In genomic region chr2:241107384-241107783, GRCh38 we compare ENCODE assay signal across 27 cellular contexts. TPM values are rescaled to one million over a fixed set of nuclear protein-coding genes. Genes with fewer than 3 reads are reported as not detected.
DNase-seq lines count a peak whose midpoint lies in the region; ATAC-seq and TF ChIP-seq lines count a peak whose summit lies in the region.
"Had no signal": no experiment of that assay in that cellular context is flagged by ENCODE, and none has a peak within 500 bp of the region (broad histone marks: within the 10 kb centered on the region; RNA-seq: fewer than 3 reads in every experiment).

No MANE protein-coding gene starts in this region.

- no peak overlapping the region for H3K4me3 Mint-ChIP-seq in activated T-cell treated with anti-CD3 and anti-CD28 coated beads, Interleukin-2, amount 50 U/mL, for 24 hours
- H3K4me3 Mint-ChIP-seq in activated T-cell treated with anti-CD3 and anti-CD28 coated beads, Interleukin-2, amount 50 U/mL, for 4 hours, result no peak overlapping the region
- no peak overlapping the region for H3K4me3 Mint-ChIP-seq in activated naive CD8-positive, alpha-beta T cell
- H3K4me3 Mint-ChIP-seq in stimulated activated effector memory CD8-positive, alpha-beta T cell treated with anti-CD3 and anti-CD28 coated beads, Interleukin-12 subunit alpha, Interleukin-12 subunit beta, amount 100 ng/mL, for 72 hours, result no peak overlapping the region
- no peak overlapping the region for H3K4me3 Mint-ChIP-seq in osteocyte (ENCODE audit: unreplicated experiment)
- H3K4me3 Mint-ChIP-seq: nephron had no signal

- H3K36me3 Mint-ChIP-seq in activated T-cell treated with anti-CD3 and anti-CD28 coated beads, Interleukin-2, amount 50 U/mL, for 24 hours (ENCODE audit: low read depth), result peaks cover 82% of the 10 kb centered on the region
- peaks cover 11% of the 10 kb centered on the region for H3K36me3 Mint-ChIP-seq in activated T-cell treated with anti-CD3 and anti-CD28 coated beads, Interleukin-2, amount 50 U/mL, for 4 hours (ENCODE audit: insufficient read depth)
- H3K36me3 Mint-ChIP-seq in activated naive CD8-positive, alpha-beta T cell, result peaks cover 3% of the 10 kb centered on the region
- peaks cover 30% of the 10 kb centered on the region for H3K36me3 Mint-ChIP-seq in stimulated activated effector memory CD8-positive, alpha-beta T cell treated with anti-CD3 and anti-CD28 coated beads, Interleukin-12 subunit alpha, Interleukin-12 subunit beta, amount 100 ng/mL, for 72 hours
- H3K36me3 Mint-ChIP-seq in osteocyte (ENCODE audit: unreplicated experiment), result no peaks in the 10 kb centered on the region

- peaks cover 8% of the 10 kb centered on the region for H3K4me1 ChIP-seq in mucosa of descending colon (ENCODE audit: low read depth)
- H3K4me1 ChIP-seq: breast epithelium, HAP-1 had no signal

- H3K36me3 ChIP-seq in mucosa of descending colon (ENCODE audit: low read depth), result no peaks in the 10 kb centered on the region
- H3K36me3 ChIP-seq: breast epithelium, pancreas, Peyer's patch, tibial artery had no signal

- no peak for TF ChIP-seq CTCF in osteocyte (IDR thresholded peaks at IDR 0.05)
- TF ChIP-seq CTCF in mucosa of descending colon (IDR thresholded peaks at IDR 0.05), result no peak

- peaks cover 89% of the 10 kb centered on the region for H3K4me1 Mint-ChIP-seq in activated T-cell treated with anti-CD3 and anti-CD28 coated beads, Interleukin-2, amount 50 U/mL, for 24 hours (ENCODE audit: low read depth)
- peaks cover 60% of the 10 kb centered on the region for H3K4me1 Mint-ChIP-seq in activated T-cell treated with anti-CD3 and anti-CD28 coated beads, Interleukin-2, amount 50 U/mL, for 4 hours (ENCODE audit: low read depth)
- peaks cover 88% of the 10 kb centered on the region for H3K4me1 Mint-ChIP-seq in activated naive CD8-positive, alpha-beta T cell (ENCODE audit: low read depth)
- H3K4me1 Mint-ChIP-seq in stimulated activated effector memory CD8-positive, alpha-beta T cell treated with anti-CD3 and anti-CD28 coated beads, Interleukin-12 subunit alpha, Interleukin-12 subunit beta, amount 100 ng/mL, for 72 hours, result peaks cover 43% of the 10 kb centered on the region
- peaks cover 9% of the 10 kb centered on the region for H3K4me1 Mint-ChIP-seq in osteocyte (ENCODE audit: unreplicated experiment)

- no peaks in the 10 kb centered on the region for H3K9me3 ChIP-seq in mucosa of descending colon
- H3K9me3 ChIP-seq: breast epithelium, HAP-1, pancreas, Peyer's patch, tibial artery had no signal

- no peaks in the 10 kb centered on the region for H3K9me3 Mint-ChIP-seq in activated T-cell treated with anti-CD3 and anti-CD28 coated beads, Interleukin-2, amount 50 U/mL, for 24 hours
- no peaks in the 10 kb centered on the region for H3K9me3 Mint-ChIP-seq in activated T-cell treated with anti-CD3 and anti-CD28 coated beads, Interleukin-2, amount 50 U/mL, for 4 hours
- H3K9me3 Mint-ChIP-seq in activated naive CD8-positive, alpha-beta T cell (ENCODE audit: low read depth), result no peaks in the 10 kb centered on the region
- H3K9me3 Mint-ChIP-seq in stimulated activated effector memory CD8-positive, alpha-beta T cell treated with anti-CD3 and anti-CD28 coated beads, Interleukin-12 subunit alpha, Interleukin-12 subunit beta, amount 100 ng/mL, for 72 hours, result no peaks in the 10 kb centered on the region
- H3K9me3 Mint-ChIP-seq in osteocyte (ENCODE audit: unreplicated experiment), result no peaks in the 10 kb centered on the region
- H3K9me3 Mint-ChIP-seq: nephron had no signal

- DNase-seq in activated T-cell treated with anti-CD3 and anti-CD28 coated beads, Interleukin-2, amount 50 U/mL, for 24 hours, result no peak
- DNase-seq in activated T-cell treated with anti-CD3 and anti-CD28 coated beads, Interleukin-2, amount 50 U/mL, for 4 hours, result no peak
- peak; percentile 92 to 94 for DNase-seq in NCI-H524 (lab: John Stamatoyannopoulos, UW)
- DNase-seq in stimulated activated effector memory CD8-positive, alpha-beta T cell treated with anti-CD3 and anti-CD28 coated beads, Interleukin-12 subunit alpha, Interleukin-12 subunit beta, amount 100 ng/mL, for 72 hours (ENCODE audit: low spot score in 2 of 2), result no peak
- no peak for DNase-seq in osteocyte (ENCODE audit: extremely low spot score, unreplicated experiment)
- no peak for DNase-seq in mucosa of descending colon
- DNase-seq: ACHN; amygdala; DND-41; effector CD4-positive, alpha-beta T cell; erythroblast; IMR-90; NCI-H1092; NCI-H187; NCI-H526 treated with DMSO at 0.1 percent for 48 hours; retina; SHP77 treated with DMSO at 0.1 percent for 48 hours; stimulated activated CD8-positive, alpha-beta memory T cell treated with anti-CD3 and anti-CD28 coated beads, Interleukin-4, amount 100 ng/mL, for 48 hours; SW 1271; tibial artery had no signal

- peak overlapping the region; percentile 93 for H3K27ac Mint-ChIP-seq in activated T-cell treated with anti-CD3 and anti-CD28 coated beads, Interleukin-2, amount 50 U/mL, for 24 hours
- peak overlapping the region; percentile 98 for H3K27ac Mint-ChIP-seq in activated naive CD8-positive, alpha-beta T cell
- peak overlapping the region; percentile 92 for H3K27ac Mint-ChIP-seq in stimulated activated effector memory CD8-positive, alpha-beta T cell treated with anti-CD3 and anti-CD28 coated beads, Interleukin-12 subunit alpha, Interleukin-12 subunit beta, amount 100 ng/mL, for 72 hours
- no peak overlapping the region for H3K27ac Mint-ChIP-seq in osteocyte (ENCODE audit: unreplicated experiment)
- H3K27ac Mint-ChIP-seq: nephron had no signal

- ATAC-seq in activated T-cell treated with anti-CD3 and anti-CD28 coated beads, Interleukin-2, amount 50 U/mL, for 4 hours, result no peak
- no peak for ATAC-seq in stimulated activated effector memory CD8-positive, alpha-beta T cell treated with anti-CD3 and anti-CD28 coated beads, Interleukin-12 subunit alpha, Interleukin-12 subunit beta, amount 100 ng/mL, for 72 hours
- no peak for ATAC-seq in mucosa of descending colon
- ATAC-seq: pancreas had no signal

- intact Hi-C loops in mucosa of descending colon (cut with DNase I, micrococcal nuclease), result no loop called here

- H3K27me3 Mint-ChIP-seq in activated T-cell treated with anti-CD3 and anti-CD28 coated beads, Interleukin-2, amount 50 U/mL, for 24 hours, result no peaks in the 10 kb centered on the region
- H3K27me3 Mint-ChIP-seq in activated T-cell treated with anti-CD3 and anti-CD28 coated beads, Interleukin-2, amount 50 U/mL, for 4 hours (ENCODE audit: low read depth), result no peaks in the 10 kb centered on the region
- H3K27me3 Mint-ChIP-seq in activated naive CD8-positive, alpha-beta T cell, result no peaks in the 10 kb centered on the region
- H3K27me3 Mint-ChIP-seq in osteocyte (ENCODE audit: unreplicated experiment), result no peaks in the 10 kb centered on the region

- no peak overlapping the region for H3K4me3 ChIP-seq in mucosa of descending colon
- H3K4me3 ChIP-seq: breast epithelium, HAP-1, pancreas, Peyer's patch, skin epidermis, tibial artery had no signal

RNA-seq across cellular contexts. Expression of gene MTERF4, which starts 5.3 kb away (rescaled TPM):
- total RNA-seq in activated T-cell treated with anti-CD3 and anti-CD28 coated beads, Interleukin-2, amount 50 U/mL, for 4 hours, result 10 to 100 TPM; 40.5 to 42.3 (median 41.8) TPM
- total RNA-seq in osteocyte, result 32.4 and 36.8 TPM in 2 replicates
- total RNA-seq in mucosa of descending colon, result 10 to 100 TPM; 25.4 to 41.7 (median 32.2) TPM

RNA-seq across cellular contexts. Expression of gene PASK, which starts 41.9 kb away (rescaled TPM):
- 10 to 100 TPM; 35.6 to 62.7 (median 49.8) TPM for total RNA-seq in activated T-cell treated with anti-CD3 and anti-CD28 coated beads, Interleukin-2, amount 50 U/mL, for 4 hours
- total RNA-seq in osteocyte (10.2 and 10.5 TPM in 2 replicates), mucosa of descending colon (10 to 100 TPM in 2 of 3 donors, 1 to 10 TPM in 1; 6.8 to 25.5 (median 20.6) TPM)

RNA-seq across cellular contexts. Expression of gene PPP1R7, which starts 42.9 kb away (rescaled TPM):
- 10 to 100 TPM; 66.3 to 74.1 (median 73.7) TPM for total RNA-seq in activated T-cell treated with anti-CD3 and anti-CD28 coated beads, Interleukin-2, amount 50 U/mL, for 4 hours
- total RNA-seq in osteocyte (51.0 and 55.5 TPM in 2 replicates), mucosa of descending colon (10 to 100 TPM; 59.3 to 68.9 (median 61.9) TPM)

Comparison
In these comparisons a context has a peak if more than half of its experiments do, and no peak if none do; other contexts are left out.
1. DNase-seq: peak in NCI-H524 (2 of 2); none in activated T-cell treated with anti-CD3 and anti-CD28 coated beads, Interleukin-2, amount 50 U/mL, for 24 hours (single experiment), activated T-cell treated with anti-CD3 and anti-CD28 coated beads, Interleukin-2, amount 50 U/mL, for 4 hours (single experiment), stimulated activated effector memory CD8-positive, alpha-beta T cell treated with anti-CD3 and anti-CD28 coated beads, Interleukin-12 subunit alpha, Interleukin-12 subunit beta, amount 100 ng/mL, for 72 hours (0 of 2), osteocyte (single experiment) and mucosa of descending colon (0 of 3).